Comparison of ENCODE assay signal across 8 cellular contexts in genomic region chr6:113980937-113981554, GRCh38. TPM values are rescaled to one million over a fixed set of nuclear protein-coding genes. Genes with fewer than 3 reads are reported as not detected.
DNase-seq lines count a peak whose midpoint lies in the region; ATAC-seq and TF ChIP-seq lines count a peak whose summit lies in the region.

No MANE protein-coding gene starts in this region.

- H3K27me3 ChIP-seq in DOHH2 (ENCODE audit: control insufficient read depth, low read length) = no peaks in the 10 kb centered on the region

- peak; percentile 85 for ATAC-seq in HG03342 (IDR thresholded peaks at IDR 0.05; ENCODE audit: unreplicated experiment)

- TF ChIP-seq CTCF in DOHH2 (IDR thresholded peaks at IDR 0.05; ENCODE audit: low read depth, low read length, poor library complexity, severe bottlenecking) (peak; percentile 56), fibroblast of pulmonary artery (IDR thresholded peaks at IDR 0.05; ENCODE audit: low read length, missing control alignments) (peak; percentile 70), type B pancreatic cell (conservative IDR thresholded peaks at IDR 0.05) (peak; percentile 76)

- no peak overlapping the region for H3K4me3 Mint-ChIP-seq in type B pancreatic cell

- H3K4me1 ChIP-seq in DOHH2 (ENCODE audit: control insufficient read depth, low read length) = peaks cover 13% of the 10 kb centered on the region

- H3K9me3 ChIP-seq in DOHH2 (ENCODE audit: control insufficient read depth, insufficient read depth, low read length) = no peaks in the 10 kb centered on the region

- no peaks in the 10 kb centered on the region for H3K9me3 Mint-ChIP-seq in type B pancreatic cell

- no peak overlapping the region for H3K4me2 ChIP-seq in DOHH2 (ENCODE audit: low read length)

- H3K36me3 Mint-ChIP-seq in type B pancreatic cell = no peaks in the 10 kb centered on the region

- no peaks in the 10 kb centered on the region for H3K79me2 ChIP-seq in DOHH2 (ENCODE audit: control insufficient read depth, low read length)

- H3F3A ChIP-seq in DOHH2 (ENCODE audit: control insufficient read depth, insufficient read depth) = no peaks in the 10 kb centered on the region

- no peaks in the 10 kb centered on the region for H3K4me1 Mint-ChIP-seq in type B pancreatic cell (ENCODE audit: unreplicated experiment)

- DNase-seq in GM19240 (ENCODE audit: insufficient read length, low spot score) = peak; percentile 10
- peak; percentile 49 for DNase-seq in OCI-M1 (lab: John Stamatoyannopoulos, UW)
- peak; percentile 47 for DNase-seq in fibroblast of pulmonary artery (ENCODE audit: low read depth)
- no peak for DNase-seq in type B pancreatic cell (ENCODE audit: extremely low spot score, unreplicated experiment)
- DNase-seq in GF-D8 (lab: John Stamatoyannopoulos, UW) = no peak
- no peak for DNase-seq in foreskin melanocyte

- H3K9me2 ChIP-seq in DOHH2 (replicated peaks; ENCODE audit: control insufficient read depth, low read length) = no peaks in the 10 kb centered on the region

- H3K27ac Mint-ChIP-seq in type B pancreatic cell = no peak overlapping the region

- H3K27ac ChIP-seq in DOHH2 (ENCODE audit: low read depth, low read length) = no peak overlapping the region

- no peaks in the 10 kb centered on the region for H3K36me3 ChIP-seq in DOHH2 (ENCODE audit: control insufficient read depth, low read length)

- no peak overlapping the region for H3K4me3 ChIP-seq in DOHH2 (ENCODE audit: low read length)
- no peak overlapping the region for H3K4me3 ChIP-seq in fibroblast of pulmonary artery (replicated peaks; ENCODE audit: low read depth, low read length)

- H4K20me1 ChIP-seq in DOHH2 (ENCODE audit: control insufficient read depth, insufficient read depth, low read depth, low read length) = no peaks in the 10 kb centered on the region

- H3K27me3 Mint-ChIP-seq in type B pancreatic cell = no peaks in the 10 kb centered on the region

RNA-seq across cellular contexts. Expression of gene HDAC2, which starts 10.1 kb away (rescaled TPM):
- 193 and 232 TPM in 2 replicates for total RNA-seq in type B pancreatic cell (ENCODE audit: low replicate concordance)

Comparison
In these comparisons a context has a peak if more than half of its experiments do, and no peak if none do; other contexts are left out.
1. DNase-seq: peak in GM19240 (single experiment), OCI-M1 (single experiment) and fibroblast of pulmonary artery (single experiment); none in type B pancreatic cell (single experiment), GF-D8 (single experiment) and foreskin melanocyte (single experiment).
2. Peak in every context shown above with its lines, with median percentiles within 50 percentile points of each other: CTCF ChIP-seq.